ENCODE assay signal across 8 cellular contexts in genomic region chr19:43534811-43535761, GRCh38. TPM values are rescaled to one million over a fixed set of nuclear protein-coding genes. Genes with fewer than 3 reads are reported as not detected.
A peak's percentile ranks its signal among the peaks of the same experiment; 100 is the strongest.
DNase-seq lines count a peak whose midpoint lies in the region; FAIRE-seq and TF ChIP-seq lines count a peak whose summit lies in the region.

No MANE protein-coding gene starts in this region.

- H3K9me2 ChIP-seq in OCI-LY7 (ENCODE audit: insufficient read depth, low read length) = no peaks in the 10 kb centered on the region

- H3K4me1 ChIP-seq in OCI-LY7 (ENCODE audit: insufficient read depth, low read length, poor library complexity, severe bottlenecking) (peaks cover 20% of the 10 kb centered on the region), small intestine (ENCODE audit: control insufficient read depth in 2 of 2, insufficient read depth in 1 of 2, low read depth in 1 of 2, low read length in 1 of 2) (no peaks in the 10 kb centered on the region)

- TF ChIP-seq CTCF in OCI-LY7 (conservative IDR thresholded peaks at IDR 0.05; ENCODE audit: low read length) = peak; percentile 58
- TF ChIP-seq CTCF in MCF 10A (IDR thresholded peaks at IDR 0.05; ENCODE audit: unreplicated experiment) = peak; percentile 40

- H3K4me1 Mint-ChIP-seq in MCF 10A (ENCODE audit: insufficient read depth, unreplicated experiment) = peaks cover under 1% of the 10 kb centered on the region

- no peak overlapping the region for H3K27ac Mint-ChIP-seq in MCF 10A (ENCODE audit: low read depth, unreplicated experiment)

- BruUV-seq in OCI-LY7 (replicated peaks; lab: Mats Ljungman, UMichigan) = no TSS peak
- BruUV-seq in MCF 10A (replicated peaks; lab: Mats Ljungman, UMichigan) = no TSS peak

- H4K20me1 ChIP-seq in OCI-LY7 (ENCODE audit: insufficient read depth, low read length) = no peaks in the 10 kb centered on the region

- H3K36me3 ChIP-seq in OCI-LY7 (ENCODE audit: insufficient read depth, low read length) = peaks cover 29% of the 10 kb centered on the region
- H3K36me3 ChIP-seq in small intestine (ENCODE audit: control insufficient read depth in 2 of 2, insufficient read depth in 2 of 2, low read length in 2 of 2) = peaks cover 0 to 2% of the 10 kb centered on the region in 2 donors

- no peak overlapping the region for H2AFZ ChIP-seq in OCI-LY7 (ENCODE audit: low read length)

- H3K27ac ChIP-seq in OCI-LY7 (ENCODE audit: low read depth, low read length, poor library complexity, severe bottlenecking) = no peak overlapping the region
- peak overlapping the region in 1 of 2 donors; percentile 94 for H3K27ac ChIP-seq in small intestine (ENCODE audit: low read depth in 1 of 2, low read length in 1 of 2)

- H3K27me3 ChIP-seq in small intestine (ENCODE audit: control insufficient read depth in 2 of 2, insufficient read depth in 2 of 2, low read length in 2 of 2) = no peaks in the 10 kb centered on the region

- H3K4me3 Mint-ChIP-seq in MCF 10A (ENCODE audit: unreplicated experiment) = no peak overlapping the region

- 63 to 79% (median 68%) methylated on average over 30 to 62 of the region's 62 CpGs for WGBS in small intestine, 3 donors

- H3K36me3 Mint-ChIP-seq in MCF 10A (ENCODE audit: insufficient read depth, unreplicated experiment) = peaks cover 3% of the 10 kb centered on the region

- POLR2A ChIA-PET in OCI-LY7 (lab: Charles Lee) (interaction anchor here (0.5 kb wide), 1 partner anchor 1349 kb away, joined by 5 read pairs; no protein-coding TSS in a partner anchor), MCF 10A (lab: Yijun Ruan, JAX) (interaction anchor here (0.6 to 1.8 kb wide), 6 partner anchors 9 to 219 kb away, joined by 3 to 5 read pairs (median 4); partner anchors contain the start of genes IRGQ, PLAUR, SMG9 and ZNF576)

- H3K79me2 ChIP-seq in OCI-LY7 (ENCODE audit: insufficient read depth, low read depth, low read length) = no peaks in the 10 kb centered on the region

- H3K9me3 ChIP-seq in OCI-LY7 (ENCODE audit: low read length) = no peaks in the 10 kb centered on the region
- no peaks in the 10 kb centered on the region for H3K9me3 ChIP-seq in small intestine (ENCODE audit: control insufficient read depth, low read depth)

- no peak overlapping the region for H3K4me2 ChIP-seq in OCI-LY7 (ENCODE audit: low read length)

- H3K9me3 Mint-ChIP-seq in MCF 10A (ENCODE audit: unreplicated experiment) = peaks cover 13% of the 10 kb centered on the region

- DNase-seq in NCI-H2227 (lab: John Stamatoyannopoulos, UW; ENCODE audit: unreplicated experiment) = peak; percentile 20
- DNase-seq in NCI-H2227 treated with DMSO at 0.1 percent for 48 hours (lab: John Stamatoyannopoulos, UW) = no peak
- DNase-seq in OCI-LY7 (ENCODE audit: low spot score) = peak; percentile 31
- peak; percentile 23 for DNase-seq in MCF 10A (ENCODE audit: unreplicated experiment)
- peak; percentile 57 for DNase-seq in iris pigment epithelial cell (ENCODE audit: low read depth)
- peak; percentile 45 for DNase-seq in small intestine
- no peak for DNase-seq in NOMO-1 treated with dmso at 0.1 percent for 144 hours (lab: John Stamatoyannopoulos, UW; ENCODE audit: unreplicated experiment)
- no peak for DNase-seq in NCI-H774 (lab: John Stamatoyannopoulos, UW)

- intact Hi-C loops in OCI-LY7 (cut with micrococcal nuclease; ENCODE audit: unreplicated experiment) = loop anchor here (10.0 kb wide), 1 partner anchor 60 kb away; the partner anchor contains the start of genes IRGQ and ZNF576
- intact Hi-C loops in MCF 10A (cut with micrococcal nuclease) = loop anchor here (10.0 kb wide), 1 partner anchor 130 kb away; no protein-coding TSS in a partner anchor

- no peak for FAIRE-seq in small intestine (lab: Jason Lieb, UNC)

- no peaks in the 10 kb centered on the region for H3K27me3 Mint-ChIP-seq in MCF 10A (ENCODE audit: insufficient read depth, unreplicated experiment)

- no peak overlapping the region for H3K4me3 ChIP-seq in OCI-LY7 (ENCODE audit: low read depth, low read length, poor library complexity, severe bottlenecking)
- H3K4me3 ChIP-seq in small intestine (ENCODE audit: low read depth in 1 of 2, low read length in 2 of 2) = no peak overlapping the region

- CTCF ChIA-PET in OCI-LY7 (lab: Charles Lee; ENCODE audit: unreplicated experiment) (interaction anchor here (0.6 to 1.4 kb wide), 2 partner anchors 26 to 60 kb away, joined by 3 to 5 read pairs; no protein-coding TSS in a partner anchor), MCF 10A (lab: Yijun Ruan, JAX) (interaction anchor here (0.6 to 2.7 kb wide), 8 partner anchors 16 to 133 kb away, joined by 3 to 19 read pairs (median 6); no protein-coding TSS in a partner anchor)

RNA-seq across cellular contexts. Expression of gene ZNF575, which starts 2.1 kb away (rescaled TPM):
- not detected in 2 replicates for total RNA-seq in OCI-LY7 (2014; rRNA removed; shearing (Covaris generic))
- total RNA-seq in OCI-LY7 (2022) (2.0 and 2.7 TPM in 2 replicates), MCF 10A (2022) (0.81 and 1.1 TPM in 2 replicates)
- 1 to 10 TPM; 1.1 to 2.4 (median 1.3) TPM for polyA plus RNA-seq in small intestine

RNA-seq across cellular contexts. Expression of gene ETHE1, which starts 8.1 kb away (rescaled TPM):
- 1.7 and 5.7 TPM in 2 replicates for total RNA-seq in OCI-LY7 (2014; rRNA removed; shearing (Covaris generic))
- total RNA-seq in OCI-LY7 (2022) = 6.2 and 6.4 TPM in 2 replicates
- total RNA-seq in MCF 10A (2022) = 78.0 and 94.4 TPM in 2 replicates
- polyA plus RNA-seq in small intestine = 100 to 1,000 TPM; 118 to 164 (median 123) TPM

RNA-seq across cellular contexts. Expression of gene PHLDB3, which starts 30.5 kb away (rescaled TPM):
- 12.9 and 20.6 TPM in 2 replicates for total RNA-seq in OCI-LY7 (2014; rRNA removed; shearing (Covaris generic))
- total RNA-seq in OCI-LY7 (2022) (6.0 and 9.9 TPM in 2 replicates), MCF 10A (2022) (9.9 and 11.8 TPM in 2 replicates)
- polyA plus RNA-seq in small intestine = 10 to 100 TPM in 2 of 3 donors, 1 to 10 TPM in 1; 6.2 to 27.6 (median 19.7) TPM

RNA-seq across cellular contexts. Expression of gene XRCC1, which starts 40.2 kb away (rescaled TPM):
- total RNA-seq in OCI-LY7 (2014; rRNA removed; shearing (Covaris generic)) = 28.7 and 35.9 TPM in 2 replicates
- total RNA-seq in OCI-LY7 (2022) = 27.2 and 33.7 TPM in 2 replicates
- 18.0 and 20.6 TPM in 2 replicates for total RNA-seq in MCF 10A (2022)
- 10 to 100 TPM in 2 of 3 donors, 1 to 10 TPM in 1; 9.7 to 19.5 (median 12.5) TPM for polyA plus RNA-seq in small intestine

RNA-seq across cellular contexts. Expression of gene PINLYP, which starts 40.5 kb away (rescaled TPM):
- total RNA-seq in OCI-LY7 (2014; rRNA removed; shearing (Covaris generic)) = 4.9 and 11.5 TPM in 2 replicates
- 0.40 and 0.81 TPM in 2 replicates for total RNA-seq in OCI-LY7 (2022)
- 0.74 TPM in 1 of 2 replicates, not detected in the other for total RNA-seq in MCF 10A (2022)
- polyA plus RNA-seq in small intestine = 1 to 10 TPM; 5.1 to 9.9 (median 8.3) TPM

Comparison
In these comparisons a context has a peak if more than half of its experiments do, and no peak if none do; other contexts are left out.
1. DNase-seq: peak in NCI-H2227 (single experiment), OCI-LY7 (single experiment), MCF 10A (single experiment), iris pigment epithelial cell (single experiment) and small intestine (single experiment); none in NCI-H2227 treated with DMSO at 0.1 percent for 48 hours (single experiment), NOMO-1 treated with dmso at 0.1 percent for 144 hours (single experiment) and NCI-H774 (single experiment).
2. RNA of gene ETHE1, which starts 8.1 kb away (total RNA-seq): 78.0 to 94.4 TPM in MCF 10A; 1.7 to 6.4 TPM in OCI-LY7; every median in the first group is over 10 times any median in the second.